17 cellular contexts compared by ENCODE assay signal in the genomic region with DNA sequence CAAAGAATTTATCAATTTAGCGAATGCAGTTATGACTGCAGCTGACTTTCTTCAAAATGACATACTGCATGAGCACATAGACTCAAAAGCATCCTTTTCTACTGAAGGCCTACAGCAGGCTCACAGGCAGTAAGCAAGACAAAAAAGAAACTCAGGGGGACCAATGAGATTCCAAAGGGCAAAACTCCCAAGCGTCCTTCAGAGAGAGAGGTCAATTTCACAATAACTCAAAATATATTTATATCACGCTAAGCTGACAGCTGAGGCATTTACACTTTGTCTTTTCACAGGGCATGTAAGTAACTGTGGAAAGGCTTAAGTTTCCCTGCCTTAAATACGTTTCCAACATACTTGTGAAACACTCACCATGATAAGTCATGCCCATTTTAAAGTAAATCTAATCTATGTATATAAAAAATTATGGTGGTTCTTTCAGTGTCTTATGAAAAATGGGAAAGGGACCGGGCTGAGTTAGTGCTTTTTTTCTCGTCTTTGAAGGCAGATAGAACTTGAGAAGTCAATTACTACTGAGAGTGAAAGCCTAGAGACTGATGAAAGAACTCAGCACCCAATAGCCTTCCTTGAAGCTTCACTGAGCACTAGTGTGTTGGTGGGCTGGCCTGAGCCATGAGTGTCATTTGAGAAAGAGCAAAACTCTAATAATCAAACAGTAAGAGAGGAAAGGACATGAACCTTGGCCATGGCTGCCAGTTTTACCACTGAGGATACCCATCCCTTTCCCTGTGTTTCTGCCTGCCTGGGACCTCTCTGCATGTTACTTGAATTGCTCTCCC.
A peak's percentile ranks its signal among the peaks of the same experiment; 100 is the strongest.
DNase-seq lines count a peak whose midpoint lies in the region; ATAC-seq and TF ChIP-seq lines count a peak whose summit lies in the region.
"Had no signal": no experiment of that assay in that cellular context is flagged by ENCODE, and none has a peak within 500 bp of the region (broad histone marks: within the 10 kb centered on the region; RNA-seq: fewer than 3 reads in every experiment).

No MANE protein-coding gene starts in this region.

- no peak overlapping the region for H2AK9ac ChIP-seq in IMR-90 (replicated peaks; ENCODE audit: low read depth, low read length, poor library complexity)

- peaks cover 87% of the 10 kb centered on the region for H3K4me1 Mint-ChIP-seq in HFFc6 (ENCODE audit: low read depth)
- H3K4me1 Mint-ChIP-seq: IgD-negative memory B cell had no signal

- peak overlapping the region; percentile 94 for H4K91ac ChIP-seq in IMR-90 (ENCODE audit: insufficient read depth, low read depth, low read length)

- peak overlapping the region; percentile 26; the same call in 1 of the 2 replicates for H3K27ac ChIP-seq in IMR-90 (ENCODE audit: insufficient read depth, low read length)
- peak overlapping the region; percentile 30 for H3K27ac ChIP-seq in fibroblast of lung (ENCODE audit: insufficient read depth, low read length)
- no peak overlapping the region for H3K27ac ChIP-seq in parathyroid adenoma
- no peak overlapping the region for H3K27ac ChIP-seq in upper lobe of right lung
- H3K27ac ChIP-seq: PC-9 had no signal

- H3K4ac ChIP-seq in IMR-90 (ENCODE audit: low read depth, low read length), result peak overlapping the region; percentile 68

- no peak for TF ChIP-seq CTCF in IMR-90 (conservative IDR thresholded peaks at IDR 0.05; ENCODE audit: low read depth, low read length)
- no peak for TF ChIP-seq CTCF in fibroblast of lung (conservative IDR thresholded peaks at IDR 0.05 in 1 of 2, IDR thresholded peaks at IDR 0.05 in 1 of 2; ENCODE audit: low read depth in 1 of 2, low read length in 2 of 2)
- no peak for TF ChIP-seq CTCF in parathyroid adenoma (IDR thresholded peaks at IDR 0.05)
- no peak for TF ChIP-seq CTCF in upper lobe of right lung (IDR thresholded peaks at IDR 0.05)
- TF ChIP-seq CTCF in HFFc6 (IDR thresholded peaks at IDR 0.05), result no peak

- H3K4me3 Mint-ChIP-seq in HFFc6, result no peak overlapping the region
- H3K4me3 Mint-ChIP-seq: IgD-negative memory B cell had no signal

- H3K4me2 ChIP-seq in IMR-90 (ENCODE audit: low read depth, low read length) (no peak overlapping the region), fibroblast of lung (ENCODE audit: extremely low read depth, insufficient read depth, low read length) (no peak overlapping the region), parathyroid adenoma (ENCODE audit: low read length) (no peak overlapping the region)
- H3K4me2 ChIP-seq: PC-9 had no signal

- H3K18ac ChIP-seq in IMR-90 (ENCODE audit: low read depth, low read length), result peak overlapping the region; percentile 99

- POLR2A ChIA-PET in IMR-90 (lab: Charles Lee; ENCODE audit: unreplicated experiment), result interaction anchor here (0.6 to 0.7 kb wide), 2 partner anchors 43 to 176 kb away, joined by 3 read pairs; no protein-coding TSS in a partner anchor

- dilution Hi-C loops in IMR-90 (cut with HindIII; ENCODE audit: low sequenced_read_pairs, unreplicated experiment), result no loop called here

- no peaks in the 10 kb centered on the region for H3K9me3 Mint-ChIP-seq in HFFc6
- H3K9me3 Mint-ChIP-seq: IgD-negative memory B cell had no signal

- TF ChIP-seq POLR2A in IMR-90 (IDR thresholded peaks at IDR 0.05; ENCODE audit: low read depth, low read length), result no peak

- H3K27me3 Mint-ChIP-seq in HFFc6 (ENCODE audit: insufficient read depth), result no peaks in the 10 kb centered on the region; the same call in 1 of the 2 replicates
- H3K27me3 Mint-ChIP-seq: CD4-positive, CD25-positive, alpha-beta regulatory T cell; IgD-negative memory B cell had no signal

- peak overlapping the region; percentile 63 for H2AK5ac ChIP-seq in IMR-90 (ENCODE audit: low read depth, low read length)

- ATAC-seq in IMR-90 (ENCODE audit: low read depth) (no peak), upper lobe of right lung (no peak), HG02759 (IDR thresholded peaks at IDR 0.05; ENCODE audit: unreplicated experiment) (no peak), GM18519 (IDR thresholded peaks at IDR 0.05; ENCODE audit: low FRiP score, unreplicated experiment) (no peak)
- ATAC-seq: GM12878, HCT116 had no signal

- H3K9me1 ChIP-seq in IMR-90 (ENCODE audit: insufficient read depth, low read length), result peaks cover 8% of the 10 kb centered on the region

- no peaks in the 10 kb centered on the region for H3K27me3 ChIP-seq in IMR-90 (ENCODE audit: control insufficient read depth, insufficient read depth, low read length)
- no peaks in the 10 kb centered on the region for H3K27me3 ChIP-seq in fibroblast of lung (ENCODE audit: control insufficient read depth, insufficient read depth, low read length)
- no peaks in the 10 kb centered on the region for H3K27me3 ChIP-seq in parathyroid adenoma (ENCODE audit: control insufficient read depth, insufficient read depth, low read length)
- no peaks in the 10 kb centered on the region for H3K27me3 ChIP-seq in upper lobe of right lung

- no peak overlapping the region for H3K9ac ChIP-seq in IMR-90 (ENCODE audit: low read depth, low read length)
- H3K9ac ChIP-seq in fibroblast of lung (ENCODE audit: insufficient read depth, low read length), result no peak overlapping the region
- H3K9ac ChIP-seq in parathyroid adenoma, result no peak overlapping the region

- H4K5ac ChIP-seq in IMR-90 (ENCODE audit: low read depth, low read length), result peak overlapping the region; percentile 31

- 90% methylated on average over 2 of the region's 6 CpGs; no CpG with 5 or more reads in 1 of the 2 experiments for WGBS in IMR-90 (ENCODE audit: extremely low coverage in 2 of 2, insufficient read length in 1 of 2), 2 experiments

- DNase-seq in IMR-90, result no peak
- peak in 1 of 2 donors; percentile 53 for DNase-seq in fibroblast of lung (ENCODE audit: low read depth in 2 of 2)
- peak; percentile 36 for DNase-seq in iris pigment epithelial cell (ENCODE audit: low read depth)
- no peak for DNase-seq in upper lobe of right lung
- no peak for DNase-seq in HFFc6
- DNase-seq: Calu3; CD4-positive, CD25-positive, alpha-beta regulatory T cell; NCI-H1436 treated with DMSO at 0.1 percent for 48 hours; NCI-H526 treated with DMSO at 0.1 percent for 48 hours; PC-9; SHP77 treated with DMSO at 0.1 percent for 48 hours had no signal

- H3K36me3 ChIP-seq in IMR-90 (ENCODE audit: control insufficient read depth, insufficient read depth, low read length), result no peaks in the 10 kb centered on the region
- no peaks in the 10 kb centered on the region for H3K36me3 ChIP-seq in fibroblast of lung (ENCODE audit: control insufficient read depth, insufficient read depth, low read length)
- H3K36me3 ChIP-seq in parathyroid adenoma (ENCODE audit: control insufficient read depth, insufficient read depth, low read length), result no peaks in the 10 kb centered on the region
- no peaks in the 10 kb centered on the region for H3K36me3 ChIP-seq in upper lobe of right lung

- in situ Hi-C loops in IMR-90 (cut with MboI; ENCODE audit: low sequenced_read_pairs), result no loop called here

- H3K9me3 ChIP-seq in IMR-90 (ENCODE audit: control insufficient read depth, insufficient read depth, low read length) (no peaks in the 10 kb centered on the region), fibroblast of lung (ENCODE audit: control insufficient read depth, insufficient read depth, low read depth, low read length) (no peaks in the 10 kb centered on the region), parathyroid adenoma (ENCODE audit: control insufficient read depth, low read length) (no peaks in the 10 kb centered on the region), upper lobe of right lung (no peaks in the 10 kb centered on the region)

- H3K27ac Mint-ChIP-seq in HFFc6, result no peak overlapping the region; the same call in 1 of the 2 replicates
- H3K27ac Mint-ChIP-seq: CD4-positive, CD25-positive, alpha-beta regulatory T cell; IgD-negative memory B cell had no signal

- no peaks in the 10 kb centered on the region for H3K79me2 ChIP-seq in fibroblast of lung (ENCODE audit: control insufficient read depth, insufficient read depth, low read length)
- H3K79me2 ChIP-seq in parathyroid adenoma, result no peaks in the 10 kb centered on the region

- H3K36me3 Mint-ChIP-seq in HFFc6 (ENCODE audit: low read depth), result no peaks in the 10 kb centered on the region
- H3K36me3 Mint-ChIP-seq: IgD-negative memory B cell had no signal

- H3K23ac ChIP-seq in IMR-90 (ENCODE audit: low read depth, low read length), result peak overlapping the region; percentile 21

- peak overlapping the region; percentile 88 to 90 for H4K8ac ChIP-seq in IMR-90 (ENCODE audit: low read depth in 2 of 2, low read length in 2 of 2)

- BruUV-seq in IMR-90 (replicated peaks; lab: Mats Ljungman, UMichigan), result no TSS peak

- peak overlapping the region; percentile 3 for H2AFZ ChIP-seq in IMR-90 (replicated peaks; ENCODE audit: low read length, poor library complexity)
- no peak overlapping the region for H2AFZ ChIP-seq in fibroblast of lung (ENCODE audit: low read length)
- H2AFZ ChIP-seq in parathyroid adenoma, result peak overlapping the region; percentile 8
- H2AFZ ChIP-seq: PC-9 had no signal

- H4K20me1 ChIP-seq in IMR-90 (ENCODE audit: insufficient read depth, low read length) (no peaks in the 10 kb centered on the region), fibroblast of lung (ENCODE audit: control insufficient read depth, extremely low read depth, insufficient read depth, low read length) (no peaks in the 10 kb centered on the region)

- CTCF ChIA-PET in IMR-90 (lab: Yijun Ruan, JAX), result no interaction called here

- peak overlapping the region; percentile 41 for H3K14ac ChIP-seq in IMR-90 (replicated peaks; ENCODE audit: low read depth, low read length)

- intact Hi-C loops in IMR-90 (cut with micrococcal nuclease) (no loop called here), upper lobe of right lung (cut with DNase I) (loop anchor here (10.0 kb wide), 1 partner anchor 178 kb away; no protein-coding TSS in a partner anchor)

- peak overlapping the region; percentile 94 for H2BK15ac ChIP-seq in IMR-90 (ENCODE audit: low read depth, low read length)

- no peak for TF ChIP-seq RAD21 in IMR-90 (IDR thresholded peaks at IDR 0.05; ENCODE audit: low read length)

- H2BK120ac ChIP-seq in IMR-90 (ENCODE audit: low read depth, low read length), result peak overlapping the region; percentile 96

- peaks cover 28% of the 10 kb centered on the region for H3K4me1 ChIP-seq in IMR-90 (ENCODE audit: control insufficient read depth, insufficient read depth, low read length)
- H3K4me1 ChIP-seq in fibroblast of lung (ENCODE audit: control insufficient read depth, extremely low read depth, insufficient read depth, low read length), result peaks cover 13% of the 10 kb centered on the region
- H3K4me1 ChIP-seq in parathyroid adenoma, result no peaks in the 10 kb centered on the region
- H3K4me1 ChIP-seq in upper lobe of right lung, result no peaks in the 10 kb centered on the region

- peak overlapping the region; percentile 98 for H2BK20ac ChIP-seq in IMR-90 (ENCODE audit: low read depth, low read length)

- H3K79me1 ChIP-seq in IMR-90 (ENCODE audit: low read depth in 1 of 2, low read length in 2 of 2), result no peaks in the 10 kb centered on the region

- peak overlapping the region; percentile 100 for H2BK5ac ChIP-seq in IMR-90 (ENCODE audit: low read depth, low read length, poor library complexity, severe bottlenecking)

- H3K56ac ChIP-seq in IMR-90 (ENCODE audit: extremely low read depth, insufficient read depth, low read length), result no peak overlapping the region; the same call in 1 of the 2 replicates

- no peak overlapping the region for H3K4me3 ChIP-seq in IMR-90 (ENCODE audit: insufficient read depth, low read depth, low read length)
- no peak overlapping the region for H3K4me3 ChIP-seq in fibroblast of lung (replicated peaks in 1 of 4; ENCODE audit: control extremely low read depth in 1 of 4, insufficient read depth in 1 of 4, low read depth in 3 of 4, low read length in 4 of 4)
- no peak overlapping the region for H3K4me3 ChIP-seq in parathyroid adenoma (ENCODE audit: low read depth, low read length)
- H3K4me3 ChIP-seq in upper lobe of right lung, result no peak overlapping the region
- H3K4me3 ChIP-seq: GM12878, PC-9 had no signal

Comparison
In these comparisons a context has a peak if more than half of its experiments do, and no peak if none do; other contexts are left out.
1. H3K27ac ChIP-seq: peak in IMR-90 (single experiment) and fibroblast of lung (single experiment); none in parathyroid adenoma (single experiment) and upper lobe of right lung (single experiment).